In the genomic region with DNA sequence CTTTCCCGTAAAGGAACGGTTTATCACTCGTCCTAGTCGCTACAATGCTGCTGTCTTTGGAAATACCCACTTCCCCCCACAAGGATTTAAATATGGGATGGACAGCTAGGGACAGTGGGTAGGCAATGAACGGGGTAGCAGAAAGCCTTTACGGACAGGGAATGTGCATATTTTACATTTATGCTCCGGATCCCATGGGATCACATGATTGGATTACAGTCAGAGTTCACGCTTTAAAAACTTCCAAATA, we compare ENCODE assay signal across 8 cellular contexts. TPM values are rescaled to one million over a fixed set of nuclear protein-coding genes. Genes with fewer than 3 reads are reported as not detected.
DNase-seq lines count a peak whose midpoint lies in the region; ATAC-seq lines count a peak whose summit lies in the region.

No MANE protein-coding gene starts in this region.

- peaks cover 3% of the 10 kb centered on the region for H3K79me1 ChIP-seq in neuronal stem cell (ENCODE audit: low read depth, low read length)

- H2AK5ac ChIP-seq in neuronal stem cell (ENCODE audit: low read depth, low read length), result no peak overlapping the region

- peaks cover 28 to 55% (median 42%) of the 10 kb centered on the region in 4 donors for H3K4me1 Mint-ChIP-seq in CD4-positive, alpha-beta memory T cell

- intact Hi-C loops in CD4-positive, alpha-beta memory T cell (cut with micrococcal nuclease), result loop anchor here (5.0 to 10.0 kb wide), 3 partner anchors 124 to 1176 kb away; a partner anchor contains a TSS

- peaks cover 0 to 7% (median 0%) of the 10 kb centered on the region in 8 donors for H3K9me3 Mint-ChIP-seq in CD4-positive, alpha-beta memory T cell

- peaks cover 28% of the 10 kb centered on the region for H3K4me1 ChIP-seq in CD4-positive, alpha-beta memory T cell (ENCODE audit: insufficient read depth, low read length)
- H3K4me1 ChIP-seq in NT2/D1 (ENCODE audit: insufficient read depth, insufficient read length) (no peaks in the 10 kb centered on the region), endocrine pancreas (ENCODE audit: control insufficient read depth, insufficient read depth, low read length) (peaks cover 8% of the 10 kb centered on the region), neuronal stem cell (ENCODE audit: control insufficient read depth in 2 of 2, insufficient read depth in 1 of 2, low read depth in 1 of 2, low read length in 2 of 2) (peaks cover 4 to 12% of the 10 kb centered on the region in 2 donors)

- no peak overlapping the region for H4K91ac ChIP-seq in neuronal stem cell (ENCODE audit: low read depth, low read length, poor library complexity)

- no peaks in the 10 kb centered on the region for H3K27me3 ChIP-seq in CD4-positive, alpha-beta memory T cell (ENCODE audit: insufficient read depth, low read length)
- H3K27me3 ChIP-seq in NT2/D1 (ENCODE audit: insufficient read depth, insufficient read length) (peaks cover 12% of the 10 kb centered on the region), endocrine pancreas (ENCODE audit: control insufficient read depth, insufficient read depth, low read length) (no peaks in the 10 kb centered on the region), neuronal stem cell (ENCODE audit: control insufficient read depth in 3 of 3, insufficient read depth in 3 of 3, low read depth in 1 of 3, low read length in 3 of 3) (no peaks in the 10 kb centered on the region)

- no CpG with 5 or more reads among the region's 8 CpGs for WGBS in neuronal stem cell (ENCODE audit: extremely low coverage in 2 of 2, insufficient read length in 2 of 2, insufficient replicate concordance in 1 of 2), 2 donors

- no peak overlapping the region for H2BK120ac ChIP-seq in neuronal stem cell (ENCODE audit: low read depth, low read length)

- no peak overlapping the region for H3K23ac ChIP-seq in neuronal stem cell (ENCODE audit: low read depth, low read length, poor library complexity)

- H4K8ac ChIP-seq in neuronal stem cell (ENCODE audit: low read depth, low read length), result no peak overlapping the region

- peak overlapping the region; percentile 87 for H2AFZ ChIP-seq in neuronal stem cell (ENCODE audit: low read length)

- no peak overlapping the region for H2BK15ac ChIP-seq in neuronal stem cell (ENCODE audit: low read length)

- H3K4ac ChIP-seq in neuronal stem cell (ENCODE audit: low read length), result no peak overlapping the region

- H2BK5ac ChIP-seq in neuronal stem cell (ENCODE audit: low read length), result no peak overlapping the region

- H3K18ac ChIP-seq in neuronal stem cell (ENCODE audit: low read length), result no peak overlapping the region

- H3K4me3 ChIP-seq in CD4-positive, alpha-beta memory T cell (ENCODE audit: low read length in 2 of 2), result peak overlapping the region; percentile 9 to 85
- H3K4me3 ChIP-seq in NT2/D1 (ENCODE audit: insufficient read length, low read depth), result peak overlapping the region; percentile 68
- H3K4me3 ChIP-seq in endocrine pancreas (ENCODE audit: control insufficient read depth, insufficient read depth, low read length), result peak overlapping the region; percentile 97
- H3K4me3 ChIP-seq in neuronal stem cell (ENCODE audit: low read length in 2 of 2), result peak overlapping the region; percentile 57 to 99

- H3K4me3 Mint-ChIP-seq in CD4-positive, alpha-beta memory T cell, result peak overlapping the region; percentile 95 to 99 (median 98)

- peak overlapping the region; percentile 61 for H3K27ac ChIP-seq in CD4-positive, alpha-beta memory T cell (ENCODE audit: low read depth, low read length)
- H3K27ac ChIP-seq in neuronal stem cell (replicated peaks; ENCODE audit: low read length), result peak overlapping the region; percentile 97

- ATAC-seq in HG03280 (IDR thresholded peaks at IDR 0.05; ENCODE audit: unreplicated experiment), result no peak
- ATAC-seq in GM18517 (IDR thresholded peaks at IDR 0.05; ENCODE audit: unreplicated experiment), result no peak
- ATAC-seq in GM21381 (IDR thresholded peaks at IDR 0.05; ENCODE audit: unreplicated experiment), result no peak

- no peak for DNase-seq in CD4-positive, alpha-beta memory T cell
- DNase-seq in NT2/D1 (ENCODE audit: low read depth, low spot score), result no peak
- DNase-seq in neuronal stem cell (ENCODE audit: low spot score), result no peak
- no peak for DNase-seq in ACHN

- peak overlapping the region; percentile 81 for H3K9ac ChIP-seq in NT2/D1 (ENCODE audit: insufficient read length, low read depth)
- peak overlapping the region; percentile 73 for H3K9ac ChIP-seq in endocrine pancreas (ENCODE audit: control insufficient read depth, insufficient read depth, low read length)
- H3K9ac ChIP-seq in neuronal stem cell (ENCODE audit: low read depth, low read length, poor library complexity), result no peak overlapping the region

- CTCF ChIA-PET in CD4-positive, alpha-beta memory T cell (lab: Charles Lee; ENCODE audit: partially characterized antibody), result interaction anchor here (1.0 to 1.3 kb wide), 3 partner anchors 9 to 303 kb away, joined by 3 to 4 read pairs (median 3); no protein-coding TSS in a partner anchor

- H3K36me3 Mint-ChIP-seq in CD4-positive, alpha-beta memory T cell, result peaks cover 29 to 40% of the 10 kb centered on the region in 2 donors

- no peak overlapping the region for H2BK12ac ChIP-seq in neuronal stem cell (ENCODE audit: low read length)

- H3K4me2 ChIP-seq in neuronal stem cell (ENCODE audit: insufficient read depth, low read length, poor library complexity, severe bottlenecking), result peak overlapping the region; percentile 80

- POLR2A ChIA-PET in CD4-positive, alpha-beta memory T cell (lab: Charles Lee; ENCODE audit: partially characterized antibody), result interaction anchor here (0.8 to 6.4 kb wide), 6 partner anchors 10 to 301 kb away, joined by 3 to 45 read pairs (median 4); no protein-coding TSS in a partner anchor

- H3K27ac Mint-ChIP-seq in CD4-positive, alpha-beta memory T cell, result peak overlapping the region; percentile 94 to 99 (median 98)

- peaks cover 14% of the 10 kb centered on the region for H3K36me3 ChIP-seq in CD4-positive, alpha-beta memory T cell (ENCODE audit: insufficient read depth, low read length)
- H3K36me3 ChIP-seq in NT2/D1 (ENCODE audit: insufficient read depth, insufficient read length, low read length) (peaks cover 29% of the 10 kb centered on the region), endocrine pancreas (ENCODE audit: control insufficient read depth, insufficient read depth, low read length) (no peaks in the 10 kb centered on the region), neuronal stem cell (replicated peaks in 1 of 2; ENCODE audit: control insufficient read depth in 2 of 2, insufficient read depth in 2 of 2, low read length in 2 of 2) (peaks cover 8 to 35% of the 10 kb centered on the region in 2 donors)

- H3K9me3 ChIP-seq in CD4-positive, alpha-beta memory T cell (ENCODE audit: control insufficient read depth in 1 of 2, low read length in 2 of 2), result no peaks in the 10 kb centered on the region
- H3K9me3 ChIP-seq in NT2/D1 (ENCODE audit: insufficient read depth, low read length) (peaks cover 23% of the 10 kb centered on the region), endocrine pancreas (ENCODE audit: control insufficient read depth, low read length) (no peaks in the 10 kb centered on the region), neuronal stem cell (replicated peaks in 1 of 2; ENCODE audit: control insufficient read depth in 2 of 2, insufficient read depth in 1 of 2, low read depth in 1 of 2, low read length in 2 of 2) (peaks cover 4 to 13% of the 10 kb centered on the region in 2 donors)

- H3K14ac ChIP-seq in neuronal stem cell (ENCODE audit: low read length), result no peak overlapping the region

- in situ Hi-C loops in ACHN (cut with HindIII; ENCODE audit: low pct_ligation_motif_present, low pct_unique_long_range_greater_than_20kb, low sequenced_read_pairs), result no loop called here

- peaks cover 0 to 3% of the 10 kb centered on the region in 2 donors for H3K27me3 Mint-ChIP-seq in CD4-positive, alpha-beta memory T cell

RNA-seq across cellular contexts. Expression of a gene that starts 1.2 kb away (rescaled TPM):
- 10 to 100 TPM; 16.6 to 17.6 TPM for total RNA-seq in CD4-positive, alpha-beta memory T cell
- 1 to 10 TPM in 1 of 2 donors, under 1 TPM in 1; 0.47 to 7.2 TPM for polyA plus RNA-seq in CD4-positive, alpha-beta memory T cell
- 14.1 TPM for polyA plus RNA-seq in neuronal stem cell (2013, experiment 1 of 2)
- 12.9 TPM for polyA plus RNA-seq in neuronal stem cell (2013, experiment 2 of 2)

Comparison
In these comparisons a context has a peak if more than half of its experiments do, and no peak if none do; other contexts are left out.
1. H3K4me3 ChIP-seq: peak in every context shown above with its lines; median percentile 97 in endocrine pancreas; 78 in neuronal stem cell; 68 in NT2/D1; 47 in CD4-positive, alpha-beta memory T cell.